Comparison of ENCODE assay signal across 8 cellular contexts in the genomic region with DNA sequence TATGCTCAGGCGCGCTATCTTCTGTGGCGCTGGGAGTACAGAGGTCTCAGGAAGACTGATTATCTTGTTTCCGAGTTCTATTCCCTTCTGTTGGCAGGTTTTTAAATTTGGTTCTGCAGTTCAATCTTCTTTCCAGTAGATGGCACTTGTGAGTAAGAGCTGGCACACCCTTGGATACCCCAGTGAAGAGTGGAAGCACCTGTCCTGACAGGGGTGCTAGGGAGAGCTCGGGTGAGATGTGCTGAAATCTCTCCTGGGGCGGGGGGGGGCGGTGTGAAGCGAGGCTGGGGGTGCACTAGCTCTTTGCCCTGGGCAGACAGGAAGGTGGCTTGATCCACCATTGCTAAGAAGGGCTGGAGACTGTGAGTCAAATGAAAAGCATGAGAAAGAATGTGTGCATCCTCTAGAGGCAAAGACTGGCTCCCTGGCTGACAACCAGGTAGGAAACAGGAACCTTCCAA.
DNase-seq lines count a peak whose midpoint lies in the region; ATAC-seq and TF ChIP-seq lines count a peak whose summit lies in the region.

No MANE protein-coding gene starts in this region.

- H3K27me3 ChIP-seq in mammary epithelial cell (ENCODE audit: insufficient read depth, low read length) (no peaks in the 10 kb centered on the region), lower lobe of right lung (ENCODE audit: low read depth) (no peaks in the 10 kb centered on the region)

- H3K4me3 ChIP-seq in mammary epithelial cell (replicated peaks in 1 of 3; ENCODE audit: insufficient read depth in 1 of 3, low read depth in 2 of 3, low read length in 3 of 3) (no peak overlapping the region), lower lobe of right lung (no peak overlapping the region)

- in situ Hi-C loops in mammary epithelial cell (cut with MboI; ENCODE audit: low sequenced_read_pairs in 2 of 2), result loop anchor here in 1 of 2 donors (25.0 kb wide), 1 partner anchor 847 kb away; no protein-coding TSS in a partner anchor

- intact Hi-C loops in mammary epithelial cell (cut with micrococcal nuclease), result no loop called here
- intact Hi-C loops in lower lobe of right lung (cut with DNase I), result no loop called here

- 0% methylated on average over 4 of the region's 8 CpGs for WGBS in mammary epithelial cell (ENCODE audit: low coverage, missing lambda C conversion rate)

- ATAC-seq in GM19463 (IDR thresholded peaks at IDR 0.05; ENCODE audit: unreplicated experiment), result peak; percentile 84
- peak; percentile 95 for ATAC-seq in HG03354 (IDR thresholded peaks at IDR 0.05; ENCODE audit: poor library complexity, severe bottlenecking, unreplicated experiment)
- peak; percentile 61 to 74 for ATAC-seq in lower lobe of right lung

- peak; percentile 3 for DNase-seq in GDM1 (lab: John Stamatoyannopoulos, UW)
- DNase-seq in NCI-H345 (lab: John Stamatoyannopoulos, UW), result peak; percentile 40
- DNase-seq in mammary epithelial cell, result peak; percentile 32
- DNase-seq in lower lobe of right lung, result no peak
- DNase-seq in stimulated activated CD4-positive, alpha-beta T cell treated with anti-CD3 and anti-CD28 coated beads, Interleukin-12 subunit alpha, Interleukin-12 subunit beta, amount 100 ng/mL, for 4 hours, result no peak
- DNase-seq in NK-92 (lab: John Stamatoyannopoulos, UW; ENCODE audit: unreplicated experiment), result no peak

- dilution Hi-C loops in mammary epithelial cell (cut with HindIII; ENCODE audit: low sequenced_read_pairs), result no loop called here

- peak; percentile 76 to 85 for TF ChIP-seq CTCF in mammary epithelial cell (conservative IDR thresholded peaks at IDR 0.05 in 1 of 2, IDR thresholded peaks at IDR 0.05 in 1 of 2; ENCODE audit: extremely low read depth in 1 of 2, insufficient read depth in 1 of 2, low read depth in 1 of 2, low read length in 2 of 2)
- peak; percentile 60 for TF ChIP-seq CTCF in lower lobe of right lung (IDR thresholded peaks at IDR 0.05)

- BruUV-seq in mammary epithelial cell (replicated peaks; lab: Mats Ljungman, UMichigan), result no TSS peak

- no peak overlapping the region for H2AFZ ChIP-seq in mammary epithelial cell (ENCODE audit: low read depth, low read length)

- H3K9me3 ChIP-seq in mammary epithelial cell (replicated peaks; ENCODE audit: insufficient read depth, low read length) (no peaks in the 10 kb centered on the region), lower lobe of right lung (no peaks in the 10 kb centered on the region)

- no peak overlapping the region for H3K9ac ChIP-seq in mammary epithelial cell (ENCODE audit: insufficient read depth, low read length)

- H3K27ac ChIP-seq in mammary epithelial cell (ENCODE audit: insufficient read depth, low read depth, low read length), result no peak overlapping the region
- no peak overlapping the region for H3K27ac ChIP-seq in lower lobe of right lung

- H3K4me1 ChIP-seq in mammary epithelial cell (ENCODE audit: insufficient read depth, low read length), result no peaks in the 10 kb centered on the region
- peaks cover 6% of the 10 kb centered on the region for H3K4me1 ChIP-seq in lower lobe of right lung

- H3K36me3 ChIP-seq in mammary epithelial cell (ENCODE audit: insufficient read depth, low read length), result no peaks in the 10 kb centered on the region
- no peaks in the 10 kb centered on the region for H3K36me3 ChIP-seq in lower lobe of right lung

- H3K79me2 ChIP-seq in mammary epithelial cell (ENCODE audit: insufficient read depth, low read length), result no peaks in the 10 kb centered on the region

- CTCF ChIA-PET in mammary epithelial cell (lab: Charles Lee; ENCODE audit: low non-redundant PET), result interaction anchor here (0.6 to 0.7 kb wide), 2 partner anchors 69 to 553 kb away, joined by 3 read pairs; no protein-coding TSS in a partner anchor

- no peak overlapping the region for H3K4me2 ChIP-seq in mammary epithelial cell (ENCODE audit: insufficient read depth, low read depth, low read length)

- H4K20me1 ChIP-seq in mammary epithelial cell (ENCODE audit: insufficient read depth, low read length), result no peaks in the 10 kb centered on the region

Comparison
In these comparisons a context has a peak if more than half of its experiments do, and no peak if none do; other contexts are left out.
1. DNase-seq: peak in GDM1 (single experiment), NCI-H345 (single experiment) and mammary epithelial cell (single experiment); none in lower lobe of right lung (single experiment), stimulated activated CD4-positive, alpha-beta T cell treated with anti-CD3 and anti-CD28 coated beads, Interleukin-12 subunit alpha, Interleukin-12 subunit beta, amount 100 ng/mL, for 4 hours (single experiment) and NK-92 (single experiment).
2. Peak in every context shown above with its lines, with median percentiles within 50 percentile points of each other: ATAC-seq.